Comparison of ENCODE assay signal across 24 cellular contexts in genomic region chr12:40382217-40382616, GRCh38.
DNase-seq lines count a peak whose midpoint lies in the region; ATAC-seq lines count a peak whose summit lies in the region.
"Had no signal": no experiment of that assay in that cellular context is flagged by ENCODE, and none has a peak within 500 bp of the region (broad histone marks: within the 10 kb centered on the region; RNA-seq: fewer than 3 reads in every experiment).

No MANE protein-coding gene starts in this region.

- H3K9me2 ChIP-seq in Karpas-422 (replicated peaks; ENCODE audit: insufficient read depth, low read length) = no peaks in the 10 kb centered on the region

- peak; percentile 31 for DNase-seq in myocyte (ENCODE audit: low read depth)
- no peak for DNase-seq in Karpas-422
- DNase-seq in NCI-H2081 (lab: John Stamatoyannopoulos, UW) = no peak
- DNase-seq in T1000 (lab: John Stamatoyannopoulos, UW) = no peak
- DNase-seq: activated naive CD4-positive, alpha-beta T cell treated with anti-CD3 and anti-CD28 coated beads, Interleukin-2, amount 50 U/mL, for 16 hours; activated T-cell treated with anti-CD3 and anti-CD28 coated beads, Interleukin-2, amount 50 U/mL, for 72 hours; anterior cingulate cortex; caudate nucleus; CD4-positive, alpha-beta T cell; dermis blood vessel endothelial cell; DMS153; GDM1; MG63; NCI-H2171 treated with DMSO at 0.1 percent for 48 hours; NCI-H526; PC-3; SHP77; stomach had no signal

- H3K4me1 ChIP-seq in Karpas-422 (ENCODE audit: low read length) = no peaks in the 10 kb centered on the region
- H3K4me1 ChIP-seq: stomach had no signal

- H3K36me3 ChIP-seq in Karpas-422 (ENCODE audit: insufficient read depth, low read length) = no peaks in the 10 kb centered on the region
- H3K36me3 ChIP-seq: MG63, neutrophil, stomach had no signal

- no peak overlapping the region for H3K9ac ChIP-seq in Karpas-422 (ENCODE audit: low read length)

- H3K4me3 ChIP-seq in Karpas-422 (ENCODE audit: low read length) = no peak overlapping the region
- H3K4me3 ChIP-seq: MG63, stomach had no signal

- H4K20me1 ChIP-seq in Karpas-422 (ENCODE audit: insufficient read depth, low read depth, low read length) = no peaks in the 10 kb centered on the region

- H2AFZ ChIP-seq in Karpas-422 (ENCODE audit: low read length) = no peak overlapping the region

- no peaks in the 10 kb centered on the region for H3K27me3 ChIP-seq in Karpas-422 (ENCODE audit: low read length)
- H3K27me3 ChIP-seq: MG63, stomach had no signal

- H3K9me3 ChIP-seq in Karpas-422 (ENCODE audit: low read length) = no peaks in the 10 kb centered on the region
- H3K9me3 ChIP-seq: MG63, neutrophil, stomach had no signal

- H3K79me2 ChIP-seq in Karpas-422 (ENCODE audit: low read length) = no peaks in the 10 kb centered on the region

- H3K4me2 ChIP-seq in Karpas-422 (ENCODE audit: low read depth, low read length, poor library complexity, severe bottlenecking) = no peak overlapping the region

- ATAC-seq in GM19035 (IDR thresholded peaks at IDR 0.05; ENCODE audit: unreplicated experiment) = peak; percentile 53
- peak; percentile 76 for ATAC-seq in GM21737 (IDR thresholded peaks at IDR 0.05; ENCODE audit: unreplicated experiment)
- ATAC-seq in HG03175 (IDR thresholded peaks at IDR 0.05; ENCODE audit: unreplicated experiment) = peak; percentile 74
- ATAC-seq in GM21390 (IDR thresholded peaks at IDR 0.05; ENCODE audit: unreplicated experiment) = no peak
- ATAC-seq: activated T-cell treated with anti-CD3 and anti-CD28 coated beads, Interleukin-2, amount 50 U/mL, for 72 hours; PC-3 had no signal

- H3K27ac ChIP-seq in Karpas-422 (ENCODE audit: low read length) = no peak overlapping the region
- H3K27ac ChIP-seq: epithelial cell of prostate, neutrophil, stomach had no signal
